26 cellular contexts compared by ENCODE assay signal in genomic region chr9:133937120-133937519, GRCh38.
"Had no signal": no experiment of that assay in that cellular context is flagged by ENCODE, and none has a peak within 500 bp of the region (broad histone marks: within the 10 kb centered on the region; RNA-seq: fewer than 3 reads in every experiment).

No MANE protein-coding gene starts in this region.

- H3K27me3 ChIP-seq: colonic mucosa, hepatocyte, pancreas, spleen, suprapubic skin, tibial nerve had no signal

- H3K4me2 ChIP-seq: hepatocyte had no signal

- H3K9me3 ChIP-seq: colonic mucosa, left ventricle myocardium inferior, pancreas, prostate gland, spleen, suprapubic skin, tibial nerve had no signal

- H2AFZ ChIP-seq: hepatocyte had no signal

- ATAC-seq: activated CD4-positive, CD25-positive, alpha-beta regulatory T cell treated with anti-CD3 and anti-CD28 coated beads, Interleukin-2, amount 50 U/mL, for 24 hours; naive thymus-derived CD4-positive, alpha-beta T cell; pancreas had no signal

- DNase-seq: activated CD4-positive, alpha-beta memory T cell treated with anti-CD3 and anti-CD28 coated beads for 36 hours; activated CD4-positive, alpha-beta T cell treated with anti-CD3 and anti-CD28 coated beads, Interleukin-2, amount 10 ng/mL, durations not matched to agents 24 days and 14 days; activated CD8-positive, alpha-beta memory T cell treated with anti-CD3 and anti-CD28 coated beads, Interleukin-2, amount 50 U/mL, for 4 hours; activated gamma-delta T cell; activated naive CD4-positive, alpha-beta T cell treated with anti-CD3 and anti-CD28 coated beads, Interleukin-2, amount 50 U/mL, for 16 hours; activated T-cell treated with anti-CD3 and anti-CD28 coated beads, Interleukin-2, amount 50 U/mL, for 1 hour; amniotic stem cell; colonic mucosa; effector memory CD4-positive, alpha-beta T cell; glutamatergic neuron; islet precursor cell; left ventricle myocardium inferior; naive thymus-derived CD4-positive, alpha-beta T cell; retina; spleen; stimulated activated naive CD4-positive, alpha-beta T cell; T-helper 9 cell; WERI-Rb-1 had no signal

- H3K27ac ChIP-seq: colonic mucosa, left ventricle myocardium inferior, prostate gland, spleen, suprapubic skin, WERI-Rb-1 had no signal

- H3K36me3 ChIP-seq: colonic mucosa, left ventricle myocardium inferior, pancreas, prostate gland had no signal

- H3K4me3 ChIP-seq: colonic mucosa, hepatocyte, left ventricle myocardium inferior, pancreas, prostate gland, spleen, suprapubic skin, tibial nerve had no signal

- FAIRE-seq: frontal cortex, pancreas, TTC549 had no signal
